In genomic region chr12:24911284-24911791, GRCh38 we compare ENCODE assay signal across 1 cellular context.
TF ChIP-seq lines count a peak whose summit lies in the region.

No MANE protein-coding gene starts in this region.

TF ChIP-seq in HepG2, 621 proteins besides CTCF, POLR2A, EP300 and RAD21 (continued from another document and continues in another):
- TF ChIP-seq ZNF503 (CRISPR knock-in tag; IDR thresholded peaks at IDR 0.05) (no peak), TFAP4 (IDR thresholded peaks at IDR 0.05; ENCODE audit: borderline replicate concordance, low read depth) (peak; percentile 73; the same call in 1 of the 2 replicates), MAFF (IDR thresholded peaks at IDR 0.05; ENCODE audit: low read depth, low read length) (no peak; the same call in 1 of the 2 replicates), POGZ (CRISPR knock-in tag; IDR thresholded peaks at IDR 0.05) (peak; percentile 55; the same call in 1 of the 2 replicates), E2F5 (CRISPR knock-in tag; conservative IDR thresholded peaks at IDR 0.05) (no peak), CENPX (CRISPR knock-in tag; IDR thresholded peaks at IDR 0.05) (no peak), PRDM15 (CRISPR knock-in tag; IDR thresholded peaks at IDR 0.05) (no peak), ZKSCAN1 (IDR thresholded peaks at IDR 0.05; ENCODE audit: low read length) (no peak), JUN (CRISPR knock-in tag; IDR thresholded peaks at IDR 0.05) (no peak), SRY (CRISPR knock-in tag; IDR thresholded peaks at IDR 0.05) (no peak), ZBTB14 (CRISPR knock-in tag; IDR thresholded peaks at IDR 0.05) (no peak), HMGXB4 (CRISPR knock-in tag; IDR thresholded peaks at IDR 0.05; ENCODE audit: borderline replicate concordance in 1 of 2, low read depth in 1 of 2) (no peak), KLF11 (CRISPR knock-in tag; IDR thresholded peaks at IDR 0.05) (no peak), ZNF557 (CRISPR knock-in tag; IDR thresholded peaks at IDR 0.05) (no peak), RFXANK (CRISPR knock-in tag; IDR thresholded peaks at IDR 0.05) (no peak), TEAD3 (CRISPR knock-in tag; optimal IDR thresholded peaks at IDR 0.05; ENCODE audit: borderline replicate concordance) (peak; percentile 93), SNAPC5 (CRISPR knock-in tag; IDR thresholded peaks at IDR 0.05; ENCODE audit: borderline replicate concordance) (no peak), NRL (CRISPR knock-in tag; IDR thresholded peaks at IDR 0.05; ENCODE audit: borderline replicate concordance) (no peak), HMG20B (CRISPR knock-in tag; conservative IDR thresholded peaks at IDR 0.05) (no peak), TEF (CRISPR knock-in tag; IDR thresholded peaks at IDR 0.05) (no peak), YEATS4 (CRISPR knock-in tag; IDR thresholded peaks at IDR 0.05; ENCODE audit: borderline replicate concordance) (peak; percentile 40; the same call in 1 of the 2 replicates), ZNF234 (CRISPR knock-in tag; conservative IDR thresholded peaks at IDR 0.05) (no peak), AKAP8 (CRISPR knock-in tag; IDR thresholded peaks at IDR 0.05) (no peak), ZNF749 (CRISPR knock-in tag; IDR thresholded peaks at IDR 0.05; ENCODE audit: borderline replicate concordance) (no peak), ZBTB20 (CRISPR knock-in tag; IDR thresholded peaks at IDR 0.05; ENCODE audit: borderline replicate concordance, low read depth) (no peak), MED1 (CRISPR knock-in tag; IDR thresholded peaks at IDR 0.05) (0 out of 2 replicates have a peak, but pooled peaks have one; percentile 50), REPIN1 (CRISPR knock-in tag; IDR thresholded peaks at IDR 0.05; ENCODE audit: borderline replicate concordance, low read depth) (no peak; the same call in 1 of the 2 replicates), SMAD1 (CRISPR knock-in tag; IDR thresholded peaks at IDR 0.05; ENCODE audit: borderline replicate concordance, low read depth) (no peak), U2AF1 (optimal IDR thresholded peaks at IDR 0.05; ENCODE audit: low read depth, low read length) (no peak), ZNF773 (CRISPR knock-in tag; IDR thresholded peaks at IDR 0.05; ENCODE audit: borderline replicate concordance) (no peak), FOXC1 (CRISPR knock-in tag; IDR thresholded peaks at IDR 0.05; ENCODE audit: borderline replicate concordance) (0 out of 2 replicates have a peak, but pooled peaks have one; percentile 23), ZKSCAN5 (CRISPR knock-in tag; IDR thresholded peaks at IDR 0.05) (no peak), REXO4 (CRISPR knock-in tag; IDR thresholded peaks at IDR 0.05; ENCODE audit: borderline replicate concordance) (no peak), ZGPAT (CRISPR knock-in tag; IDR thresholded peaks at IDR 0.05) (0 out of 2 replicates have a peak, but pooled peaks have one; percentile 41), CERS6 (CRISPR knock-in tag; IDR thresholded peaks at IDR 0.05) (no peak), ZNF550 (CRISPR knock-in tag; IDR thresholded peaks at IDR 0.05; ENCODE audit: borderline replicate concordance) (no peak), ZBTB34 (CRISPR knock-in tag; IDR thresholded peaks at IDR 0.05) (no peak), E2F2 (CRISPR knock-in tag; IDR thresholded peaks at IDR 0.05; ENCODE audit: borderline replicate concordance) (no peak), ZNF562 (CRISPR knock-in tag; IDR thresholded peaks at IDR 0.05; ENCODE audit: borderline replicate concordance) (no peak), ZBTB44 (CRISPR knock-in tag; IDR thresholded peaks at IDR 0.05) (no peak), ZBTB25 (CRISPR knock-in tag; IDR thresholded peaks at IDR 0.05) (0 out of 2 replicates have a peak, but pooled peaks have one; percentile 24)
